Comparison of ENCODE assay signal across 1 cellular context in the genomic region with DNA sequence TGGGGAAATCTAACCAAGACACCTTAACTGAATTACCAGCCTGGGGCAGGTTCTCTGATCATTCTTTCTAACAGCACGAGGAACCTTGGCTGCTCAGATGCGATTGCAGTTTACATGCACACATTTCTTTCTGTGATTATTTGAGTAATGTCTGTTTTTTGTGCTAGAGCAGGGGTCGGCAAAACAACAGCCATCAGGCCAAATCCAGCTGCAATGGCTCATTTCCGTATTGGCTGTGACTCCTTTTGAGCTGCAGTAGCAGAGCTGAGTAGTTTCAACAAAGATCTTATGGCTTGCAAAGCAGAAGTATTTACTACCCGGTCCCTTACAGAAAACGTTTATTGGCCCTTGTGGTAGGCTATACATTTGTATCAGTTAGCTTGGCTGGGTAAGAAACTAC.
TF ChIP-seq lines count a peak whose summit lies in the region.

No MANE protein-coding gene starts in this region.

TF ChIP-seq in GM23338, 12 proteins besides CTCF, POLR2A, EP300 and RAD21:
- TF ChIP-seq, protein P1, sequence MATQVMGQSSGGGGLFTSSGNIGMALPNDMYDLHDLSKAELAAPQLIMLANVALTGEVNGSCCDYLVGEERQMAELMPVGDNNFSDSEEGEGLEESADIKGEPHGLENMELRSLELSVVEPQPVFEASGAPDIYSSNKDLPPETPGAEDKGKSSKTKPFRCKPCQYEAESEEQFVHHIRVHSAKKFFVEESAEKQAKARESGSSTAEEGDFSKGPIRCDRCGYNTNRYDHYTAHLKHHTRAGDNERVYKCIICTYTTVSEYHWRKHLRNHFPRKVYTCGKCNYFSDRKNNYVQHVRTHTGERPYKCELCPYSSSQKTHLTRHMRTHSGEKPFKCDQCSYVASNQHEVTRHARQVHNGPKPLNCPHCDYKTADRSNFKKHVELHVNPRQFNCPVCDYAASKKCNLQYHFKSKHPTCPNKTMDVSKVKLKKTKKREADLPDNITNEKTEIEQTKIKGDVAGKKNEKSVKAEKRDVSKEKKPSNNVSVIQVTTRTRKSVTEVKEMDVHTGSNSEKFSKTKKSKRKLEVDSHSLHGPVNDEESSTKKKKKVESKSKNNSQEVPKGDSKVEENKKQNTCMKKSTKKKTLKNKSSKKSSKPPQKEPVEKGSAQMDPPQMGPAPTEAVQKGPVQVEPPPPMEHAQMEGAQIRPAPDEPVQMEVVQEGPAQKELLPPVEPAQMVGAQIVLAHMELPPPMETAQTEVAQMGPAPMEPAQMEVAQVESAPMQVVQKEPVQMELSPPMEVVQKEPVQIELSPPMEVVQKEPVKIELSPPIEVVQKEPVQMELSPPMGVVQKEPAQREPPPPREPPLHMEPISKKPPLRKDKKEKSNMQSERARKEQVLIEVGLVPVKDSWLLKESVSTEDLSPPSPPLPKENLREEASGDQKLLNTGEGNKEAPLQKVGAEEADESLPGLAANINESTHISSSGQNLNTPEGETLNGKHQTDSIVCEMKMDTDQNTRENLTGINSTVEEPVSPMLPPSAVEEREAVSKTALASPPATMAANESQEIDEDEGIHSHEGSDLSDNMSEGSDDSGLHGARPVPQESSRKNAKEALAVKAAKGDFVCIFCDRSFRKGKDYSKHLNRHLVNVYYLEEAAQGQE (IDR thresholded peaks at IDR 0.05; ENCODE audit: unreplicated experiment) = no peak
- no peak for TF ChIP-seq CREB1 (CRISPR knock-in tag; IDR thresholded peaks at IDR 0.05; ENCODE audit: low read depth)
- TF ChIP-seq ZNF114 (CRISPR knock-in tag; IDR thresholded peaks at IDR 0.05) = no peak
- TF ChIP-seq, protein P2, sequence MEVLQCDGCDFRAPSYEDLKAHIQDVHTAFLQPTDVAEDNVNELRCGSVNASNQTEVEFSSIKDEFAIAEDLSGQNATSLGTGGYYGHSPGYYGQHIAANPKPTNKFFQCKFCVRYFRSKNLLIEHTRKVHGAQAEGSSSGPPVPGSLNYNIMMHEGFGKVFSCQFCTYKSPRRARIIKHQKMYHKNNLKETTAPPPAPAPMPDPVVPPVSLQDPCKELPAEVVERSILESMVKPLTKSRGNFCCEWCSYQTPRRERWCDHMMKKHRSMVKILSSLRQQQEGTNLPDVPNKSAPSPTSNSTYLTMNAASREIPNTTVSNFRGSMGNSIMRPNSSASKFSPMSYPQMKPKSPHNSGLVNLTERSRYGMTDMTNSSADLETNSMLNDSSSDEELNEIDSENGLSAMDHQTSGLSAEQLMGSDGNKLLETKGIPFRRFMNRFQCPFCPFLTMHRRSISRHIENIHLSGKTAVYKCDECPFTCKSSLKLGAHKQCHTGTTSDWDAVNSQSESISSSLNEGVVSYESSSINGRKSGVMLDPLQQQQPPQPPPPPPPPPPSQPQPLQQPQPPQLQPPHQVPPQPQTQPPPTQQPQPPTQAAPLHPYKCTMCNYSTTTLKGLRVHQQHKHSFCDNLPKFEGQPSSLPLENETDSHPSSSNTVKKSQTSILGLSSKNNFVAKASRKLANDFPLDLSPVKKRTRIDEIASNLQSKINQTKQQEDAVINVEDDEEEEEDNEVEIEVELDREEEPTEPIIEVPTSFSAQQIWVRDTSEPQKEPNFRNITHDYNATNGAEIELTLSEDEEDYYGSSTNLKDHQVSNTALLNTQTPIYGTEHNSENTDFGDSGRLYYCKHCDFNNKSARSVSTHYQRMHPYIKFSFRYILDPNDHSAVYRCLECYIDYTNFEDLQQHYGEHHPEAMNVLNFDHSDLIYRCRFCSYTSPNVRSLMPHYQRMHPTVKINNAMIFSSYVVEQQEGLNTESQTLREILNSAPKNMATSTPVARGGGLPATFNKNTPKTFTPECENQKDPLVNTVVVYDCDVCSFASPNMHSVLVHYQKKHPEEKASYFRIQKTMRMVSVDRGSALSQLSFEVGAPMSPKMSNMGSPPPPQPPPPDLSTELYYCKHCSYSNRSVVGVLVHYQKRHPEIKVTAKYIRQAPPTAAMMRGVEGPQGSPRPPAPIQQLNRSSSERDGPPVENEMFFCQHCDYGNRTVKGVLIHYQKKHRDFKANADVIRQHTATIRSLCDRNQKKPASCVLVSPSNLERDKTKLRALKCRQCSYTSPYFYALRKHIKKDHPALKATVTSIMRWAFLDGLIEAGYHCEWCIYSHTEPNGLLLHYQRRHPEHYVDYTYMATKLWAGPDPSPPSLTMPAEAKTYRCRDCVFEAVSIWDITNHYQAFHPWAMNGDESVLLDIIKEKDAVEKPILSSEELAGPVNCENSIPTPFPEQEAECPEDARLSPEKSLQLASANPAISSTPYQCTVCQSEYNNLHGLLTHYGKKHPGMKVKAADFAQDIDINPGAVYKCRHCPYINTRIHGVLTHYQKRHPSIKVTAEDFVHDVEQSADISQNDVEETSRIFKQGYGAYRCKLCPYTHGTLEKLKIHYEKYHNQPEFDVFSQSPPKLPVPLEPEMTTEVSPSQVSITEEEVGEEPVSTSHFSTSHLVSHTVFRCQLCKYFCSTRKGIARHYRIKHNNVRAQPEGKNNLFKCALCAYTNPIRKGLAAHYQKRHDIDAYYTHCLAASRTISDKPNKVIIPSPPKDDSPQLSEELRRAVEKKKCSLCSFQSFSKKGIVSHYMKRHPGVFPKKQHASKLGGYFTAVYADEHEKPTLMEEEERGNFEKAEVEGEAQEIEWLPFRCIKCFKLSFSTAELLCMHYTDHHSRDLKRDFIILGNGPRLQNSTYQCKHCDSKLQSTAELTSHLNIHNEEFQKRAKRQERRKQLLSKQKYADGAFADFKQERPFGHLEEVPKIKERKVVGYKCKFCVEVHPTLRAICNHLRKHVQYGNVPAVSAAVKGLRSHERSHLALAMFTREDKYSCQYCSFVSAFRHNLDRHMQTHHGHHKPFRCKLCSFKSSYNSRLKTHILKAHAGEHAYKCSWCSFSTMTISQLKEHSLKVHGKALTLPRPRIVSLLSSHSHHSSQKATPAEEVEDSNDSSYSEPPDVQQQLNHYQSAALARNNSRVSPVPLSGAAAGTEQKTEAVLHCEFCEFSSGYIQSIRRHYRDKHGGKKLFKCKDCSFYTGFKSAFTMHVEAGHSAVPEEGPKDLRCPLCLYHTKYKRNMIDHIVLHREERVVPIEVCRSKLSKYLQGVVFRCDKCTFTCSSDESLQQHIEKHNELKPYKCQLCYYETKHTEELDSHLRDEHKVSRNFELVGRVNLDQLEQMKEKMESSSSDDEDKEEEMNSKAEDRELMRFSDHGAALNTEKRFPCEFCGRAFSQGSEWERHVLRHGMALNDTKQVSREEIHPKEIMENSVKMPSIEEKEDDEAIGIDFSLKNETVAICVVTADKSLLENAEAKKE (CRISPR knock-in tag; IDR thresholded peaks at IDR 0.05) = no peak
- TF ChIP-seq STAT1 (IDR thresholded peaks at IDR 0.05; ENCODE audit: unreplicated experiment) = no peak
- TF ChIP-seq POLR2AphosphoS5 (IDR thresholded peaks at IDR 0.05; ENCODE audit: low read depth) = no peak
- TF ChIP-seq NANOG (IDR thresholded peaks at IDR 0.05; ENCODE audit: borderline replicate concordance) = no peak
- TF ChIP-seq EZH2phosphoT487 (IDR thresholded peaks at IDR 0.05; ENCODE audit: unreplicated experiment) = no peak
- no peak for TF ChIP-seq JUNB (IDR thresholded peaks at IDR 0.05; ENCODE audit: unreplicated experiment)
- no peak for TF ChIP-seq ZNF331 (CRISPR knock-in tag; IDR thresholded peaks at IDR 0.05; ENCODE audit: low read depth)
- no peak for TF ChIP-seq EZH2 (IDR thresholded peaks at IDR 0.05; ENCODE audit: low read depth, unreplicated experiment)
- no peak for TF ChIP-seq ETS1 (IDR thresholded peaks at IDR 0.05)
